In the genomic region with DNA sequence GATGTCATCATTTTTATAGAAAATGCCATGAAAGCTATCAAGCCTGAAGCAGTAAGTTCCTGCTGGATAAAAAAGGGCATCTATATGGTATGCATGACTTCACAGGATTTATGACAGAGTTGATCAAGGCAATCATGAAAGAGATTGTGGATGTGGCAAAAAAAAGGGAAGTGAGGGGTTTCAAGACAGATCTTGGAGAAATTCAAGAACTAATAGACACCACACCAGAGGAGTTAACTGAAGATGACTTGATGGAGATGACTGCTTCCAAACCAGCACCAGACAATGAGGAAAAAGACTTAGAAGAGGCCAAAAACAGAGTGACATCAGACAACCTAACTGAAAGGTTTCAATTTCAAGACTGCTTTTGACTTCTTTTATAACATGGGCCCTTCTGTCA, we compare ENCODE assay signal across 27 cellular contexts.
"Had no signal": no experiment of that assay in that cellular context is flagged by ENCODE, and none has a peak within 500 bp of the region (broad histone marks: within the 10 kb centered on the region; RNA-seq: fewer than 3 reads in every experiment).

No MANE protein-coding gene starts in this region.

- H3K27me3 ChIP-seq: ascending aorta, body of pancreas had no signal

- ATAC-seq: activated naive CD4-positive, alpha-beta T cell treated with anti-CD3 and anti-CD28 coated beads, Interleukin-2, amount 50 U/mL, for 72 hours; activated naive CD8-positive, alpha-beta T cell treated with anti-CD3 and anti-CD28 coated beads, Interleukin-2, amount 50 U/mL, for 24 hours; activated T-cell treated with anti-CD3 and anti-CD28 coated beads, Interleukin-2, amount 50 U/mL, for 4 hours; body of pancreas; T-helper 17 cell had no signal

- H3K4me3 ChIP-seq: ascending aorta, body of pancreas, PC-9 had no signal

- FAIRE-seq: bronchial epithelial cell had no signal

- H3K4me2 ChIP-seq: PC-9 had no signal

- H3K9me3 ChIP-seq: ascending aorta, body of pancreas had no signal

- H3K4me1 ChIP-seq: ascending aorta, body of pancreas had no signal

- H3K36me3 ChIP-seq: ascending aorta had no signal

- DNase-seq: activated B cell treated with CpG ODN at 0.5 μM for 24 hours; activated CD4-positive, alpha-beta memory T cell treated with anti-CD3 and anti-CD28 coated beads for 36 hours; activated CD4-positive, alpha-beta T cell treated with anti-CD3 and anti-CD28 coated beads, Interleukin-2, amount 10 ng/mL, durations not matched to agents 7 days and 5 days; activated CD8-positive, alpha-beta memory T cell treated with anti-CD3 and anti-CD28 coated beads for 24 hours; activated effector memory CD4-positive, alpha-beta T cell treated with anti-CD3 and anti-CD28 coated beads, Interleukin-2, amount 50 U/mL, for 16 hours; activated naive CD4-positive, alpha-beta T cell treated with Interleukin-2 at 50 U/mL for 16 hours; activated naive CD8-positive, alpha-beta T cell treated with anti-CD3 and anti-CD28 coated beads, Interleukin-2, amount 50 U/mL, for 24 hours; activated T-cell treated with anti-CD3 and anti-CD28 coated beads, Interleukin-2, amount 50 U/mL, for 4 hours; amniotic stem cell; body of pancreas; central memory CD4-positive, alpha-beta T cell; Karpas-422; MM.1S; NCI-H1105 treated with DMSO at 0.1 percent for 48 hours; NCI-H1436 treated with DMSO at 0.1 percent for 48 hours; NCI-H187; NCI-H2081; NCI-H510A treated with DMSO at 0.1 percent for 48 hours; NCI-H69; NK-92 treated with Interleukin-12 subunit alpha and Interleukin-12 subunit beta, amount 100 ng/mL, for 24 hours; PC-9; SIG-M5; T-helper 17 cell; T-helper 9 cell had no signal

- H3K27ac ChIP-seq: ascending aorta, body of pancreas, PC-9 had no signal
